12 cellular contexts compared by ENCODE assay signal in genomic region chr14:55446833-55447232, GRCh38. TPM values are rescaled to one million over a fixed set of nuclear protein-coding genes. Genes with fewer than 3 reads are reported as not detected.
DNase-seq lines count a peak whose midpoint lies in the region; ATAC-seq and TF ChIP-seq lines count a peak whose summit lies in the region.
"Had no signal": no experiment of that assay in that cellular context is flagged by ENCODE, and none has a peak within 500 bp of the region (broad histone marks: within the 10 kb centered on the region; RNA-seq: fewer than 3 reads in every experiment).

No MANE protein-coding gene starts in this region.

- peaks cover 37% of the 10 kb centered on the region for H3K4me1 Mint-ChIP-seq in MCF 10A (ENCODE audit: insufficient read depth, unreplicated experiment)

- H3K27me3 ChIP-seq in breast epithelium = no peaks in the 10 kb centered on the region
- H3K27me3 ChIP-seq in upper lobe of left lung = no peaks in the 10 kb centered on the region
- H3K27me3 ChIP-seq: thyroid gland had no signal

- H3K36me3 Mint-ChIP-seq in MCF 10A (ENCODE audit: insufficient read depth, unreplicated experiment) = peaks cover 10% of the 10 kb centered on the region

- intact Hi-C loops in MCF 10A (cut with micrococcal nuclease) = loop anchor here (2.0 to 5.0 kb wide), 5 partner anchors 134 to 1040 kb away; partner anchors contain the start of gene KTN1
- intact Hi-C loops in breast epithelium (cut with DNase I; ENCODE audit: low total_unique reads) = no loop called here

- H3K36me3 ChIP-seq in breast epithelium (no peaks in the 10 kb centered on the region), SK-N-MC (ENCODE audit: insufficient read depth, low read length) (no peaks in the 10 kb centered on the region), upper lobe of left lung (no peaks in the 10 kb centered on the region)
- H3K36me3 ChIP-seq: thyroid gland had no signal

- WGBS in upper lobe of left lung, 2 donors = 65 to 78% methylated on average over 2 of the region's 2 CpGs

- DNase-seq in MCF 10A (ENCODE audit: unreplicated experiment) (peak; percentile 50), breast epithelium (ENCODE audit: low spot score in 2 of 2) (no peak), SK-N-MC (ENCODE audit: low read depth, low spot score) (no peak), fibroblast of mammary gland (ENCODE audit: low read depth) (peak; percentile 92), stromal cell of bone marrow (ENCODE audit: low read depth) (peak; percentile 83), upper lobe of left lung (no peak), foreskin melanocyte (no peak), germinal center (ENCODE audit: low spot score) (no peak)

- H3K27ac ChIP-seq in breast epithelium = no peak overlapping the region
- peak overlapping the region; percentile 89 for H3K27ac ChIP-seq in SK-N-MC
- H3K27ac ChIP-seq in upper lobe of left lung = no peak overlapping the region

- H3K9me3 Mint-ChIP-seq in MCF 10A (ENCODE audit: unreplicated experiment) = no peaks in the 10 kb centered on the region

- no peak for TF ChIP-seq POLR2A in breast epithelium (IDR thresholded peaks at IDR 0.05)
- TF ChIP-seq POLR2A in upper lobe of left lung (IDR thresholded peaks at IDR 0.05) = no peak

- TF ChIP-seq CTCF in MCF 10A (IDR thresholded peaks at IDR 0.05; ENCODE audit: unreplicated experiment) (no peak), breast epithelium (IDR thresholded peaks at IDR 0.05) (no peak), fibroblast of mammary gland (conservative IDR thresholded peaks at IDR 0.05; ENCODE audit: control insufficient read depth, insufficient read depth, low read depth, low read length) (no peak), upper lobe of left lung (IDR thresholded peaks at IDR 0.05) (no peak)

- no peaks in the 10 kb centered on the region for H3K9me3 ChIP-seq in breast epithelium
- no peaks in the 10 kb centered on the region for H3K9me3 ChIP-seq in SK-N-MC (ENCODE audit: low read depth, low read length)
- H3K9me3 ChIP-seq in upper lobe of left lung = no peaks in the 10 kb centered on the region
- H3K9me3 ChIP-seq: thyroid gland had no signal

- no peak for TF ChIP-seq EP300 in upper lobe of left lung (IDR thresholded peaks at IDR 0.05)

- no peak overlapping the region for H3K4me3 ChIP-seq in breast epithelium
- peak overlapping the region; percentile 64 for H3K4me3 ChIP-seq in SK-N-MC
- no peak overlapping the region for H3K4me3 ChIP-seq in fibroblast of mammary gland (ENCODE audit: control insufficient read depth, low read depth, low read length)
- H3K4me3 ChIP-seq in upper lobe of left lung = no peak overlapping the region
- H3K4me3 ChIP-seq: K562, thyroid gland had no signal

- no peak overlapping the region for H3K27ac Mint-ChIP-seq in MCF 10A (ENCODE audit: low read depth, unreplicated experiment)

- BruUV-seq in MCF 10A (replicated peaks; lab: Mats Ljungman, UMichigan) = no TSS peak

- H3K4me1 ChIP-seq in breast epithelium (no peaks in the 10 kb centered on the region), upper lobe of left lung (no peaks in the 10 kb centered on the region)

- H3K27me3 Mint-ChIP-seq in MCF 10A (ENCODE audit: insufficient read depth, unreplicated experiment) = no peaks in the 10 kb centered on the region

- H3K9ac ChIP-seq in SK-N-MC (ENCODE audit: insufficient read length) = peak overlapping the region; percentile 51

- no peak for ATAC-seq in upper lobe of left lung (ENCODE audit: low FRiP score in 2 of 2)

- CTCF ChIA-PET in MCF 10A (lab: Yijun Ruan, JAX) = interaction anchor here (0.6 to 2.9 kb wide), 60 partner anchors 8 to 1070 kb away, joined by 3 to 24 read pairs (median 5); no protein-coding TSS in a partner anchor

- H3K4me3 Mint-ChIP-seq in MCF 10A (ENCODE audit: unreplicated experiment) = no peak overlapping the region

- POLR2A ChIA-PET in MCF 10A (lab: Yijun Ruan, JAX) = interaction anchor here (0.5 to 2.2 kb wide), 14 partner anchors 10 to 259 kb away, joined by 3 to 10 read pairs (median 4); partner anchors contain the start of genes ATG14 and KTN1

RNA-seq across cellular contexts. Expression of gene TBPL2, which starts 6.4 kb away (rescaled TPM):
- total RNA-seq in MCF 10A (2022) (not detected in 2 replicates), breast epithelium (not detected), upper lobe of left lung (not detected)
- total RNA-seq: cerebellum; K562; T-helper 2 cell treated with Interferon-gamma antibody and Interleukin-4, amounts not matched to agents 100 ng/mL and 5 ng/mL, for 36 hours; thyroid gland had no signal

RNA-seq across cellular contexts. Expression of gene ATG14, which starts 35.2 kb away (rescaled TPM):
- 6.5 and 6.6 TPM in 2 replicates for total RNA-seq in MCF 10A (2022)
- total RNA-seq in breast epithelium = 10 to 100 TPM; 14.6 to 28.0 (median 16.1) TPM
- 10 to 100 TPM in 4 of 6 donors, 1 to 10 TPM in 2; 7.6 to 29.3 (median 11.1) TPM for total RNA-seq in upper lobe of left lung

Comparison
In these comparisons a context has a peak if more than half of its experiments do, and no peak if none do; other contexts are left out.
1. DNase-seq: peak in MCF 10A (single experiment), fibroblast of mammary gland (single experiment) and stromal cell of bone marrow (single experiment); none in breast epithelium (0 of 2), SK-N-MC (single experiment), upper lobe of left lung (0 of 2), foreskin melanocyte (single experiment) and germinal center (single experiment).